Comparison of ENCODE assay signal across 15 cellular contexts in genomic region chr15:28913171-28913765, GRCh38. TPM values are rescaled to one million over a fixed set of nuclear protein-coding genes. Genes with fewer than 3 reads are reported as not detected.
A peak's percentile ranks its signal among the peaks of the same experiment; 100 is the strongest.
DNase-seq lines count a peak whose midpoint lies in the region; ATAC-seq, FAIRE-seq and TF ChIP-seq lines count a peak whose summit lies in the region.
"Had no signal": no experiment of that assay in that cellular context is flagged by ENCODE, and none has a peak within 500 bp of the region (broad histone marks: within the 10 kb centered on the region; RNA-seq: fewer than 3 reads in every experiment).

No MANE protein-coding gene starts in this region.

- no peak for ATAC-seq in lower lobe of right lung
- ATAC-seq in HG02678 (IDR thresholded peaks at IDR 0.05; ENCODE audit: unreplicated experiment) = no peak
- ATAC-seq: stimulated activated naive B cell treated with anti-CD40 and anti-IgM and Interleukin-4, amounts not matched to agents 10 μg/mL and 1 μg/mL and 100 μg/mL, for 72 hours had no signal

- H3K4me3 ChIP-seq in AG04450 (ENCODE audit: low read depth, low read length) (no peak overlapping the region), bronchial epithelial cell (ENCODE audit: low read depth, low read length) (no peak overlapping the region), lower lobe of right lung (no peak overlapping the region)
- H3K4me3 ChIP-seq: BLaER1, coronary artery had no signal

- H3K27me3 ChIP-seq in AG04450 (ENCODE audit: control insufficient read depth, insufficient read depth, low read length) (no peaks in the 10 kb centered on the region), bronchial epithelial cell (ENCODE audit: control insufficient read depth, insufficient read depth, low read length) (no peaks in the 10 kb centered on the region), lower lobe of right lung (ENCODE audit: low read depth) (no peaks in the 10 kb centered on the region)
- H3K27me3 ChIP-seq: BLaER1 had no signal

- H3K4me1 ChIP-seq in lower lobe of right lung = no peaks in the 10 kb centered on the region

- peaks cover 3% of the 10 kb centered on the region; the same call in 1 of the 2 replicates for H3K9me3 ChIP-seq in AG04450 (ENCODE audit: control insufficient read depth, insufficient read depth, low read length)
- no peaks in the 10 kb centered on the region for H3K9me3 ChIP-seq in lower lobe of right lung
- H3K9me3 ChIP-seq: BLaER1 had no signal

- POLR2A ChIA-PET in AG04450 (lab: Yijun Ruan, JAX) = no interaction called here

- CTCF ChIA-PET in AG04450 (lab: Charles Lee) = interaction anchor here (1.9 kb wide), 1 partner anchor 189 kb away, joined by 5 read pairs; no protein-coding TSS in a partner anchor

- H3K27ac ChIP-seq in AG04450 (ENCODE audit: low read depth, low read length) = no peak overlapping the region
- no peak overlapping the region for H3K27ac ChIP-seq in lower lobe of right lung
- H3K27ac ChIP-seq: BLaER1, coronary artery had no signal

- DNase-seq in AG04450 (ENCODE audit: low read depth, low spot score) = no peak
- peak; percentile 12 for DNase-seq in HT-29 (ENCODE audit: low spot score)
- no peak for DNase-seq in bronchial epithelial cell (ENCODE audit: low read depth)
- peak; percentile 34 for DNase-seq in lower lobe of right lung
- DNase-seq in NCI-H1694 treated with DMSO at 0.1 percent for 48 hours (lab: John Stamatoyannopoulos, UW) = no peak
- no peak for DNase-seq in SHP77 (lab: John Stamatoyannopoulos, UW)
- no peak for DNase-seq in cortex of kidney (lab: John Stamatoyannopoulos, UW)
- DNase-seq: KG1; NK-92 treated with Interleukin-12 subunit alpha and Interleukin-12 subunit beta, amount 100 ng/mL, for 24 hours; stimulated activated CD4-positive, alpha-beta T cell treated with anti-CD3 and anti-CD28 coated beads, Interleukin-4, amount 100 ng/mL, for 24 hours; stimulated activated naive B cell treated with anti-CD40 and anti-IgM and Interleukin-4, amounts not matched to agents 10 μg/mL and 1 μg/mL and 100 μg/mL, for 72 hours had no signal

- H3K36me3 ChIP-seq in bronchial epithelial cell (ENCODE audit: control insufficient read depth, insufficient read depth, low read length) = no peaks in the 10 kb centered on the region
- H3K36me3 ChIP-seq in lower lobe of right lung = no peaks in the 10 kb centered on the region
- H3K36me3 ChIP-seq: BLaER1 had no signal

- intact Hi-C loops in lower lobe of right lung (cut with DNase I) = no loop called here

- FAIRE-seq in bronchial epithelial cell (lab: Jason Lieb, UNC) = peak; percentile 66
- FAIRE-seq: GM12891 had no signal

- TF ChIP-seq CTCF in AG04450 (IDR thresholded peaks at IDR 0.05; ENCODE audit: low read depth, low read length) = peak; percentile 24; the same call in 1 of the 2 replicates
- no peak for TF ChIP-seq CTCF in bronchial epithelial cell (IDR thresholded peaks at IDR 0.05; ENCODE audit: insufficient read depth, low read length, severe bottlenecking)
- TF ChIP-seq CTCF in lower lobe of right lung (IDR thresholded peaks at IDR 0.05) = no peak

RNA-seq across cellular contexts. Expression of gene APBA2, which starts 27.5 kb away (rescaled TPM):
- polyA plus RNA-seq in AG04450 (2011; rRNA removed) = 18.9 and 27.9 TPM in 2 replicates
- 28.6 and 31.4 TPM in 2 replicates for polyA minus RNA-seq in AG04450 (2011; rRNA and poly(A)+ RNA removed)
- not detected in 2 replicates for total RNA-seq in HT-29 (2014; rRNA removed; shearing (Covaris generic))
- total RNA-seq in bronchial epithelial cell (4.4 and 5.3 TPM in 2 replicates), lower lobe of right lung (3.8 TPM)

Comparison
In these comparisons a context has a peak if more than half of its experiments do, and no peak if none do; other contexts are left out.
1. DNase-seq: peak in HT-29 (single experiment) and lower lobe of right lung (single experiment); none in AG04450 (single experiment), bronchial epithelial cell (single experiment), NCI-H1694 treated with DMSO at 0.1 percent for 48 hours (single experiment), SHP77 (0 of 2) and cortex of kidney (single experiment).